17 cellular contexts compared by ENCODE assay signal in genomic region chr6:162627825-162628224, GRCh38.
DNase-seq lines count a peak whose midpoint lies in the region; ATAC-seq and TF ChIP-seq lines count a peak whose summit lies in the region.
"Had no signal": no experiment of that assay in that cellular context is flagged by ENCODE, and none has a peak within 500 bp of the region (broad histone marks: within the 10 kb centered on the region; RNA-seq: fewer than 3 reads in every experiment).

No MANE protein-coding gene starts in this region.

- no peak for TF ChIP-seq CTCF in nephron progenitor cell (IDR thresholded peaks at IDR 0.05)

- H3K27me3 Mint-ChIP-seq in nephron progenitor cell (ENCODE audit: low read depth, poor library complexity) = peaks cover 3% of the 10 kb centered on the region
- H3K27me3 Mint-ChIP-seq: CD4-positive, alpha-beta memory T cell; CD4-positive, CD25-positive, alpha-beta regulatory T cell had no signal

- intact Hi-C loops in left colon (cut with DNase I, micrococcal nuclease) = no loop called here

- DNase-seq in left colon (no peak), nephron progenitor cell (no peak), NCI-H1694 (lab: John Stamatoyannopoulos, UW) (no peak), SHP77 treated with DMSO at 0.1 percent for 48 hours (lab: John Stamatoyannopoulos, UW) (no peak)
- DNase-seq in activated CD4-positive, alpha-beta T cell treated with anti-CD3 and anti-CD28 coated beads for 1 hour = no peak
- DNase-seq: 8988T; ACHN; BE2C; C1 segment of cervical spinal cord; Caco-2; Calu3; CD4-positive, alpha-beta memory T cell; CD4-positive, CD25-positive, alpha-beta regulatory T cell; CD8-positive, alpha-beta memory T cell; DMS79 treated with DMSO at 0.1 percent for 48 hours; GF-D8 had no signal

- peak overlapping the region; percentile 2 for H3K27ac Mint-ChIP-seq in nephron progenitor cell
- H3K27ac Mint-ChIP-seq: CD14-positive monocyte; CD4-positive, alpha-beta memory T cell had no signal

- H3K4me3 Mint-ChIP-seq in nephron progenitor cell = no peak overlapping the region
- H3K4me3 Mint-ChIP-seq: CD14-positive monocyte; CD4-positive, alpha-beta memory T cell; CD4-positive, CD25-positive, alpha-beta regulatory T cell; CD8-positive, alpha-beta memory T cell had no signal

- H3K9me3 Mint-ChIP-seq in nephron progenitor cell = peaks cover 12% of the 10 kb centered on the region

- peak; percentile 92 for ATAC-seq in left colon

- no peaks in the 10 kb centered on the region for H3K4me1 Mint-ChIP-seq in nephron progenitor cell
- H3K4me1 Mint-ChIP-seq: CD14-positive monocyte; CD4-positive, alpha-beta memory T cell; CD4-positive, CD25-positive, alpha-beta regulatory T cell; CD8-positive, alpha-beta memory T cell had no signal

- H3K36me3 Mint-ChIP-seq in nephron progenitor cell (ENCODE audit: low read depth) = no peaks in the 10 kb centered on the region
- H3K36me3 Mint-ChIP-seq: CD14-positive monocyte had no signal
